In the genomic region with DNA sequence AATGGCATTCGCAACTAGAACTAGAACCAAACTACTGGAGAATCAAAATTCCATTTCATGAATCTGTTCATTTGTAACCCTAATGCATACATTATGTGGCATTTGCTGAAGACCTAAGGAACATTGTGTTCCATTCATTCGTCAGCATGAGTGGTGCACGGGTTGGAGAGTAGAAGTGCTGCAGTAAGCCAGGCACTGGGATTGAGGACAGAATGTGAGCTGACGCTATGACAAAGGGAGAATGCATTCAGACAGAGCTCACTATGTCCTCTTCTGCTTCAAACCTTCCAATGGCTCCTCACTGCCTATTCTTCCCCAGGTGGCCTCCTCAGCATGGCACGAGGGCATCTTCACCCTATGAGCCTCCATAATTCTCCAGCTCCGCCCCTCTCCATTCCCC, we compare ENCODE assay signal across 22 cellular contexts.
"Had no signal": no experiment of that assay in that cellular context is flagged by ENCODE, and none has a peak within 500 bp of the region (broad histone marks: within the 10 kb centered on the region; RNA-seq: fewer than 3 reads in every experiment).

No MANE protein-coding gene starts in this region.

- ATAC-seq: T-helper 17 cell, WTC11 had no signal

- H3K27me3 ChIP-seq: adrenal gland, Peyer's patch had no signal

- H3K4me3 ChIP-seq: adrenal gland, Peyer's patch had no signal

- H3K36me3 ChIP-seq: adrenal gland, Peyer's patch had no signal

- H3K27ac ChIP-seq: adrenal gland, KMS-11, RWPE1 had no signal

- DNase-seq: activated CD4-positive, alpha-beta memory T cell treated with anti-CD3 and anti-CD28 coated beads for 36 hours; activated CD4-positive, alpha-beta T cell treated with anti-CD3 and anti-CD28 coated beads, Interleukin-2, amount 10 ng/mL, durations not matched to agents 7 days and 5 days; activated CD4-positive, CD25-positive, alpha-beta regulatory T cell treated with anti-CD3 and anti-CD28 coated beads, Interleukin-2, amount 50 U/mL, for 72 hours; activated CD8-positive, alpha-beta memory T cell treated with anti-CD3 and anti-CD28 coated beads, Interleukin-2, amount 50 U/mL, for 4 hours; activated gamma-delta T cell treated with Interleukin-2 at 50 U/mL for 16 hours; activated naive CD4-positive, alpha-beta T cell treated with anti-CD3 and anti-CD28 coated beads, Interleukin-2, amount 10 ng/mL, durations not matched to agents 7 days and 5 days; activated naive CD8-positive, alpha-beta T cell treated with anti-CD3 and anti-CD28 coated beads for 36 hours; activated T-cell treated with anti-CD3 and anti-CD28 coated beads, Interleukin-2, amount 50 U/mL, for 72 hours; adrenal gland; anterior cingulate cortex; NCI-H1092 treated with DMSO at 0.1 percent for 48 hours; NCI-H1417 treated with DMSO at 0.1 percent for 48 hours; NCI-H1694; NCI-H2029 treated with DMSO at 0.1 percent for 48 hours; NCI-H524; SHP77 treated with DMSO at 0.1 percent for 48 hours; T-helper 17 cell; T-helper 9 cell had no signal

- H3K4me1 ChIP-seq: Peyer's patch had no signal

- H3K4me2 ChIP-seq: KMS-11 had no signal

- H3K9me3 ChIP-seq: adrenal gland, Peyer's patch had no signal
